In genomic region chr2:119220720-119221301, GRCh38 we compare ENCODE assay signal across 24 cellular contexts. TPM values are rescaled to one million over a fixed set of nuclear protein-coding genes. Genes with fewer than 3 reads are reported as not detected.
DNase-seq lines count a peak whose midpoint lies in the region; ATAC-seq, FAIRE-seq and TF ChIP-seq lines count a peak whose summit lies in the region.
"Had no signal": no experiment of that assay in that cellular context is flagged by ENCODE, and none has a peak within 500 bp of the region (broad histone marks: within the 10 kb centered on the region; RNA-seq: fewer than 3 reads in every experiment).

No MANE protein-coding gene starts in this region.

- H4K20me1 ChIP-seq in HepG2 (ENCODE audit: insufficient read depth, low read length): no peaks in the 10 kb centered on the region
- no peaks in the 10 kb centered on the region for H4K20me1 ChIP-seq in H1 (replicated peaks in 1 of 2; ENCODE audit: control insufficient read depth in 1 of 2, insufficient read depth in 2 of 2, low read length in 2 of 2)

- H3K27me3 ChIP-seq in liver (ENCODE audit: control insufficient read depth in 4 of 4, insufficient read depth in 4 of 4, low read length in 3 of 4): no peaks in the 10 kb centered on the region
- H3K27me3 ChIP-seq in HepG2 (ENCODE audit: control insufficient read depth in 1 of 2, insufficient read depth in 2 of 2, low read length in 2 of 2): 0 out of 5 replicates have a peak, but pooled peaks cover 0 to 4% of the 10 kb centered on the region in 2 experiments
- peaks cover 0 to 12% (median 7%) of the 10 kb centered on the region in 4 experiments; a peak in 5 of 7 replicates for H3K27me3 ChIP-seq in H1 (replicated peaks in 1 of 4; ENCODE audit: control insufficient read depth in 3 of 4, extremely low read depth in 1 of 4, insufficient read depth in 3 of 4, low read length in 3 of 4)
- no peaks in the 10 kb centered on the region for H3K27me3 ChIP-seq in parathyroid adenoma (ENCODE audit: control insufficient read depth, insufficient read depth, low read length)
- H3K27me3 ChIP-seq: BE2C had no signal

- H3K4ac ChIP-seq in H1 (replicated peaks; ENCODE audit: insufficient read length, low read depth, low read length): no peak overlapping the region

- in situ Hi-C loops in HepG2 (cut with HindIII; ENCODE audit: extremely low pct_ligation_motif_present, low pct_unique_long_range_greater_than_20kb): loop anchor here (5.0 kb wide), 2 partner anchors 41 to 261 kb away; no protein-coding TSS in a partner anchor

- no peak overlapping the region for H2BK120ac ChIP-seq in H1 (replicated peaks; ENCODE audit: low read depth, low read length)

- H3K9me3 Mint-ChIP-seq in immature natural killer cell: no peaks in the 10 kb centered on the region
- H3K9me3 Mint-ChIP-seq: CD4-positive, alpha-beta T cell; CD8-positive, alpha-beta memory T cell; H9; HFFc6 had no signal

- no peaks in the 10 kb centered on the region for H3K79me1 ChIP-seq in H1 (ENCODE audit: low read depth, low read length)

- TF ChIP-seq EP300 in HepG2 (IDR thresholded peaks at IDR 0.05; ENCODE audit: low read depth in 2 of 2, low read length in 2 of 2) (no peak), HepG2 (CRISPR knock-in tag; IDR thresholded peaks at IDR 0.05; ENCODE audit: borderline replicate concordance) (no peak), H1 (IDR thresholded peaks at IDR 0.05; ENCODE audit: borderline replicate concordance in 1 of 2, low read depth in 2 of 2, low read length in 2 of 2) (no peak)

- H2AFZ ChIP-seq in HepG2 (ENCODE audit: low read length) (no peak overlapping the region), H1 (ENCODE audit: low read length) (no peak overlapping the region), parathyroid adenoma (peak overlapping the region; percentile 14)
- H2AFZ ChIP-seq: GM23248 had no signal

- H3K79me2 ChIP-seq in HepG2 (ENCODE audit: insufficient read depth, low read length) (no peaks in the 10 kb centered on the region), H1 (ENCODE audit: control insufficient read depth in 1 of 2, insufficient read depth in 2 of 2, low read length in 2 of 2) (0 out of 4 replicates have a peak, but pooled peaks cover 0 to 2% of the 10 kb centered on the region in 2 experiments), parathyroid adenoma (no peaks in the 10 kb centered on the region)

- intact Hi-C loops in HepG2 (cut with micrococcal nuclease; ENCODE audit: unreplicated experiment): no loop called here

- peak overlapping the region in 1 of 5 donors; percentile 24 for H3K4me3 Mint-ChIP-seq in immature natural killer cell
- H3K4me3 Mint-ChIP-seq: CD14-positive monocyte; CD4-positive, alpha-beta T cell; CD8-positive, alpha-beta memory T cell; H9; HFFc6 had no signal

- WGBS in liver: 92% methylated on average over 2 of the region's 2 CpGs
- WGBS in HepG2 (ENCODE audit: low lambda C conversion rate): 71% methylated on average over 2 of the region's 2 CpGs
- WGBS in H1 (ENCODE audit: extremely low coverage in 1 of 2, insufficient coverage in 1 of 2, insufficient read length in 1 of 2, insufficient replicate concordance in 2 of 2, low coverage in 1 of 2, low lambda C conversion rate in 2 of 2, missing lambda C conversion rate in 1 of 2), 2 experiments: 97% methylated on average over 2 of the region's 2 CpGs; no CpG with 5 or more reads in 1 of the 2 experiments

- H3K27ac ChIP-seq in liver (ENCODE audit: low read depth in 1 of 2, low read length in 2 of 2) (peak overlapping the region; percentile 84 to 91), HepG2 (ENCODE audit: extremely low read length, insufficient read depth, low read length) (no peak overlapping the region), H1 (ENCODE audit: low read depth, low read length) (no peak overlapping the region), parathyroid adenoma (peak overlapping the region; percentile 52)
- H3K27ac ChIP-seq: 22Rv1; BLaER1 treated with 17β-estradiol and CSF1 and Interleukin-3, amounts not matched to agents 10 nM and 100 nM; GM23248 had no signal

- TF ChIP-seq CTCF in liver (IDR thresholded peaks at IDR 0.05; ENCODE audit: low read depth, low read length, missing input control): no peak
- TF ChIP-seq CTCF in HepG2 (CRISPR knock-in tag; IDR thresholded peaks at IDR 0.05): no peak
- TF ChIP-seq CTCF in H1 (IDR thresholded peaks at IDR 0.05; ENCODE audit: control extremely low read depth in 1 of 3, insufficient read depth in 1 of 3, low read depth in 1 of 3, low read length in 3 of 3): no peak
- no peak for TF ChIP-seq CTCF in parathyroid adenoma (IDR thresholded peaks at IDR 0.05)

- peaks cover 10 to 73% (median 62%) of the 10 kb centered on the region in 4 donors for H3K4me1 ChIP-seq in liver (ENCODE audit: control insufficient read depth in 4 of 4, insufficient read depth in 4 of 4, low read length in 3 of 4)
- peaks cover 71% of the 10 kb centered on the region for H3K4me1 ChIP-seq in HepG2 (ENCODE audit: insufficient read depth, low read length)
- peaks cover 6 to 27% (median 16%) of the 10 kb centered on the region in 4 experiments for H3K4me1 ChIP-seq in H1 (replicated peaks in 1 of 4; ENCODE audit: control insufficient read depth in 3 of 4, insufficient read depth in 4 of 4, low read length in 3 of 4)
- peaks cover 55% of the 10 kb centered on the region for H3K4me1 ChIP-seq in parathyroid adenoma
- H3K4me1 ChIP-seq: BE2C had no signal

- no peak for ATAC-seq in HepG2
- ATAC-seq: GM12878, HCT116 had no signal

- H3K23ac ChIP-seq in H1 (ENCODE audit: insufficient read length): no peak overlapping the region

- no peak overlapping the region for H3K27ac Mint-ChIP-seq in immature natural killer cell
- H3K27ac Mint-ChIP-seq: CD14-positive monocyte; CD4-positive, alpha-beta T cell; CD8-positive, alpha-beta memory T cell; H9; HFFc6 had no signal

- no peak overlapping the region for H4K8ac ChIP-seq in H1 (ENCODE audit: extremely low read depth, insufficient read depth, low read length)

- no peak overlapping the region for H3K4me3 ChIP-seq in liver (ENCODE audit: low read depth in 1 of 3, low read length in 3 of 3)
- H3K4me3 ChIP-seq in HepG2 (replicated peaks in 1 of 3; ENCODE audit: insufficient read depth in 1 of 3, low read depth in 2 of 3, low read length in 3 of 3): no peak overlapping the region
- H3K4me3 ChIP-seq in H1 (ENCODE audit: extremely low read depth in 1 of 4, insufficient read depth in 2 of 4, low read depth in 3 of 4, low read length in 4 of 4): no peak overlapping the region
- no peak overlapping the region for H3K4me3 ChIP-seq in parathyroid adenoma (ENCODE audit: low read depth, low read length)
- H3K4me3 ChIP-seq: BLaER1 treated with 17β-estradiol and CSF1 and Interleukin-3, amounts not matched to agents 10 nM and 100 nM; GM12878; GM23248 had no signal

- peaks cover 4 to 36% of the 10 kb centered on the region in 2 donors for H3K4me1 Mint-ChIP-seq in immature natural killer cell

- no peak overlapping the region for H2AK5ac ChIP-seq in H1 (ENCODE audit: low read depth, low read length)

- CTCF ChIA-PET in HepG2 (lab: Yijun Ruan, JAX; ENCODE audit: low intra/inter-chr PET ratio, low total read pairs) (no interaction called here), H1 (lab: Charles Lee; ENCODE audit: partially characterized antibody) (interaction anchor here (0.6 to 3.9 kb wide), 14 partner anchors 9 to 213 kb away, joined by 3 to 23 read pairs (median 4); no protein-coding TSS in a partner anchor)

- TF ChIP-seq RAD21 in liver (IDR thresholded peaks at IDR 0.05) (no peak), HepG2 (CRISPR knock-in tag; IDR thresholded peaks at IDR 0.05) (no peak), H1 (IDR thresholded peaks at IDR 0.05 in 1 of 2, conservative IDR thresholded peaks at IDR 0.05 in 1 of 2; ENCODE audit: low read depth in 2 of 2, low read length in 2 of 2) (no peak)

- no peak overlapping the region for H3K18ac ChIP-seq in H1 (ENCODE audit: extremely low read depth, low read length)

- POLR2A ChIA-PET in HepG2 (lab: Yijun Ruan, JAX) (no interaction called here), H1 (lab: Charles Lee; ENCODE audit: partially characterized antibody) (interaction anchor here (1.3 kb wide), 2 partner anchors 9 to 43 kb away, joined by 3 to 5 read pairs; no protein-coding TSS in a partner anchor)

- H3K9me3 ChIP-seq in liver (ENCODE audit: control insufficient read depth in 4 of 4, low read length in 3 of 4) (no peaks in the 10 kb centered on the region), HepG2 (ENCODE audit: low read length) (no peaks in the 10 kb centered on the region), H1 (ENCODE audit: insufficient read depth in 2 of 2, low read depth in 1 of 2, low read length in 1 of 2) (no peaks in the 10 kb centered on the region), parathyroid adenoma (ENCODE audit: control insufficient read depth, low read length) (no peaks in the 10 kb centered on the region)
- H3K9me3 ChIP-seq: BE2C; BLaER1 treated with 17β-estradiol and CSF1 and Interleukin-3, amounts not matched to agents 10 nM and 100 nM had no signal

- no peak overlapping the region for H3K4me2 ChIP-seq in HepG2 (ENCODE audit: low read depth, low read length)
- H3K4me2 ChIP-seq in H1 (ENCODE audit: insufficient read depth in 1 of 2, low read depth in 2 of 2, low read length in 2 of 2): no peak overlapping the region
- no peak overlapping the region for H3K4me2 ChIP-seq in parathyroid adenoma (ENCODE audit: low read length)
- H3K4me2 ChIP-seq: BLaER1 treated with 17β-estradiol and CSF1 and Interleukin-3, amounts not matched to agents 10 nM and 100 nM had no signal

- H2BK12ac ChIP-seq in H1 (ENCODE audit: low read depth, low read length): peak overlapping the region; percentile 96; the same call in 1 of the 2 replicates

- H3K56ac ChIP-seq in H1 (replicated peaks; ENCODE audit: insufficient read length, low read depth, low read length): no peak overlapping the region

- no peak overlapping the region for H2BK15ac ChIP-seq in H1 (ENCODE audit: low read length)

- peaks cover 0 to 4% (median 0%) of the 10 kb centered on the region in 3 donors for H3K27me3 Mint-ChIP-seq in immature natural killer cell (ENCODE audit: low read depth in 3 of 3)

- no peaks in the 10 kb centered on the region for H3K36me3 Mint-ChIP-seq in immature natural killer cell
- H3K36me3 Mint-ChIP-seq: CD14-positive monocyte; CD8-positive, alpha-beta memory T cell had no signal

- peaks cover 11% of the 10 kb centered on the region; the same call in 1 of the 2 replicates for H3K23me2 ChIP-seq in H1 (ENCODE audit: low read depth, low read length)

- no peak overlapping the region; the same call in 1 of the 2 replicates for H2BK5ac ChIP-seq in H1 (ENCODE audit: low read depth, low read length)

- H3K36me3 ChIP-seq in liver (ENCODE audit: control insufficient read depth in 4 of 4, insufficient read depth in 3 of 4, low read depth in 1 of 4, low read length in 3 of 4) (no peaks in the 10 kb centered on the region), HepG2 (replicated peaks in 1 of 2; ENCODE audit: control insufficient read depth in 1 of 2, insufficient read depth in 2 of 2, low read length in 2 of 2) (no peaks in the 10 kb centered on the region), H1 (ENCODE audit: control insufficient read depth in 2 of 4, insufficient read depth in 4 of 4, low read length in 3 of 4) (no peaks in the 10 kb centered on the region), parathyroid adenoma (ENCODE audit: control insufficient read depth, insufficient read depth, low read length) (no peaks in the 10 kb centered on the region)
- H3K36me3 ChIP-seq: BE2C; BLaER1 treated with 17β-estradiol and CSF1 and Interleukin-3, amounts not matched to agents 10 nM and 100 nM had no signal

- no TSS peak for BruUV-seq in HepG2 (replicated peaks; lab: Mats Ljungman, UMichigan)

- H4K91ac ChIP-seq in H1 (replicated peaks; ENCODE audit: insufficient read length, low read length): peak overlapping the region; percentile 67

- no peak overlapping the region for H4K5ac ChIP-seq in H1 (ENCODE audit: insufficient read length, low read depth, low read length)

- FAIRE-seq in HepG2 (lab: Jason Lieb, UNC) (no peak), H1 (lab: Jason Lieb, UNC) (no peak)
- FAIRE-seq: A204.1, D721Med, GM12878, GM19239 had no signal

- TF ChIP-seq POLR2A in HepG2 (IDR thresholded peaks at IDR 0.05; ENCODE audit: insufficient read depth in 1 of 2, low read depth in 2 of 2, low read length in 2 of 2) (no peak), H1 (IDR thresholded peaks at IDR 0.05; ENCODE audit: control extremely low read depth in 1 of 2, low read depth in 2 of 2, low read length in 2 of 2) (no peak)

- H3K9ac ChIP-seq in liver (ENCODE audit: low read depth in 1 of 2, low read length in 2 of 2): no peak overlapping the region
- H3K9ac ChIP-seq in HepG2 (ENCODE audit: insufficient read depth, low read depth, low read length): no peak overlapping the region
- H3K9ac ChIP-seq in H1 (replicated peaks in 1 of 4; ENCODE audit: extremely low read depth in 1 of 4, low read depth in 3 of 4, low read length in 3 of 4): no peak overlapping the region
- H3K9ac ChIP-seq in parathyroid adenoma: no peak overlapping the region
- H3K9ac ChIP-seq: BLaER1 treated with 17β-estradiol and CSF1 and Interleukin-3, amounts not matched to agents 10 nM and 100 nM; GM23248 had no signal

- no peak overlapping the region for H3K14ac ChIP-seq in H1 (ENCODE audit: insufficient read length)

- DNase-seq in HepG2 (ENCODE audit: low spot score) (no peak), H1 (ENCODE audit: low read depth in 1 of 2, low spot score in 2 of 2) (no peak), NCI-H1417 treated with DMSO at 0.1 percent for 48 hours (lab: John Stamatoyannopoulos, UW) (no peak), immature natural killer cell (no peak)
- DNase-seq: BE2C; CD4-positive, alpha-beta T cell; CD8-positive, alpha-beta memory T cell; DMS 273 treated with DMSO at 0.1 percent for 48 hours; DMS79; EL; GDM1; GM23248; H9; HFFc6 had no signal

- peak overlapping the region; percentile 11; the same call in 1 of the 2 replicates for H2BK20ac ChIP-seq in H1 (ENCODE audit: low read length)

RNA-seq across cellular contexts. Expression of gene STEAP3, which starts 2.8 kb away (rescaled TPM):
- 100 to 1,000 TPM in 1 of 2 donors, 10 to 100 TPM in 1; 44.4 to 153 TPM for total RNA-seq in liver
- polyA plus RNA-seq in liver: 100 to 1,000 TPM in 1 of 2 donors, 10 to 100 TPM in 1; 73.5 to 158 TPM
- total RNA-seq in HepG2 (2016; rRNA removed; fragmentation: Illumina TruSeq; extraction: Trizol): 12.8 and 21.1 TPM in 2 replicates
- total RNA-seq in HepG2 (2016; cell fraction: cytosol; rRNA removed; fragmentation: Illumina TruSeq; extraction: Trizol; ENCODE audit: low read depth): 1.9 and 2.5 TPM in 2 replicates
- 12.1 and 21.6 TPM in 2 replicates for total RNA-seq in HepG2 (2016; cell fraction: insoluble cytoplasmic fraction; rRNA removed; fragmentation: Illumina TruSeq; extraction: Trizol)
- total RNA-seq in HepG2 (2016; cell fraction: membrane; rRNA removed; fragmentation: Illumina TruSeq; extraction: Trizol): 8.0 and 8.1 TPM in 2 replicates
- 23.7 and 29.0 TPM in 2 replicates for total RNA-seq in HepG2 (2016; cell fraction: nucleus; rRNA removed; fragmentation: Illumina TruSeq; extraction: Trizol)
- 7.3 and 10.2 TPM in 2 replicates for polyA plus RNA-seq in HepG2 (2011; rRNA removed)
- polyA plus RNA-seq in HepG2 (2011; cell fraction: cytosol; rRNA removed): 4.5 and 5.9 TPM in 2 replicates
- polyA plus RNA-seq in HepG2 (2011; cell fraction: nucleus; rRNA removed): 20.0 and 20.1 TPM in 2 replicates
- polyA plus RNA-seq in HepG2 (2012): 7.0 and 9.7 TPM in 2 replicates
- 2.3 TPM in 2 replicates for polyA plus RNA-seq in HepG2 (2016; cell fraction: cytosol; fragmentation: Illumina TruSeq; extraction: Trizol; ENCODE audit: low read depth)
- polyA plus RNA-seq in HepG2 (2016; cell fraction: insoluble cytoplasmic fraction; fragmentation: Illumina TruSeq; extraction: Trizol; ENCODE audit: low read depth): 11.0 and 14.2 TPM in 2 replicates
- 4.7 and 6.6 TPM in 2 replicates for polyA plus RNA-seq in HepG2 (2016; cell fraction: membrane; fragmentation: Illumina TruSeq; extraction: Trizol; ENCODE audit: low read depth)
- 46.6 and 48.2 TPM in 2 replicates for polyA plus RNA-seq in HepG2 (2016; cell fraction: nucleus; fragmentation: Illumina TruSeq; extraction: Trizol; ENCODE audit: insufficient read depth, low read depth)
- polyA minus RNA-seq in HepG2 (2011; rRNA and poly(A)+ RNA removed; ENCODE audit: low replicate concordance): 14.5 and 38.6 TPM in 2 replicates
- polyA minus RNA-seq in HepG2 (2011; cell fraction: cytosol; rRNA and poly(A)+ RNA removed): 10.7 and 11.0 TPM in 2 replicates
- polyA minus RNA-seq in HepG2 (2011; cell fraction: nucleus; rRNA and poly(A)+ RNA removed): 5.8 and 7.5 TPM in 2 replicates
- 21.7 and 22.2 TPM in 2 replicates for total RNA-seq in H1 (2021; fragmentation: NEBNext Ultra II Directional; extraction: Animal tissue kit (Norgen Biotek cat#: 25700))
- 27.9 and 40.1 TPM in 2 replicates for polyA plus RNA-seq in H1 (2011; rRNA removed)
- 18.9 TPM for polyA plus RNA-seq in H1 (2011; cell fraction: cytosol; rRNA removed)
- polyA plus RNA-seq in H1 (2011; cell fraction: nucleus; rRNA removed): 37.7 TPM
- polyA plus RNA-seq in H1 (2012, experiment 1 of 2): 18.7 to 23.4 TPM (median 21.9 TPM) in 4 replicates
- polyA plus RNA-seq in H1 (2012, experiment 2 of 2): 19.4 TPM
- polyA plus RNA-seq in H1 (2013, experiment 1 of 2): 25.2 TPM
- 25.2 TPM for polyA plus RNA-seq in H1 (2013, experiment 2 of 2)
- polyA minus RNA-seq in H1 (2011; rRNA and poly(A)+ RNA removed): 21.9 and 35.2 TPM in 2 replicates
- 23.3 TPM for polyA minus RNA-seq in H1 (2011; cell fraction: cytosol; rRNA and poly(A)+ RNA removed)
- 23.5 TPM for polyA minus RNA-seq in H1 (2011; cell fraction: nucleus; rRNA and poly(A)+ RNA removed)
- polyA plus RNA-seq in immature natural killer cell: 1 to 10 TPM in 1 of 3 donors, under 1 TPM in 1, not detected in 1; 0.83 to 1.9 TPM
- total RNA-seq: CD4-positive, alpha-beta T cell had no signal

Comparison
In these comparisons a context has a peak if more than half of its experiments do, and no peak if none do; other contexts are left out.
1. H3K27ac ChIP-seq: peak in liver (2 of 2) and parathyroid adenoma (single experiment); none in HepG2 (single experiment) and H1 (single experiment).